Comparison of ENCODE assay signal across 8 cellular contexts in the genomic region with DNA sequence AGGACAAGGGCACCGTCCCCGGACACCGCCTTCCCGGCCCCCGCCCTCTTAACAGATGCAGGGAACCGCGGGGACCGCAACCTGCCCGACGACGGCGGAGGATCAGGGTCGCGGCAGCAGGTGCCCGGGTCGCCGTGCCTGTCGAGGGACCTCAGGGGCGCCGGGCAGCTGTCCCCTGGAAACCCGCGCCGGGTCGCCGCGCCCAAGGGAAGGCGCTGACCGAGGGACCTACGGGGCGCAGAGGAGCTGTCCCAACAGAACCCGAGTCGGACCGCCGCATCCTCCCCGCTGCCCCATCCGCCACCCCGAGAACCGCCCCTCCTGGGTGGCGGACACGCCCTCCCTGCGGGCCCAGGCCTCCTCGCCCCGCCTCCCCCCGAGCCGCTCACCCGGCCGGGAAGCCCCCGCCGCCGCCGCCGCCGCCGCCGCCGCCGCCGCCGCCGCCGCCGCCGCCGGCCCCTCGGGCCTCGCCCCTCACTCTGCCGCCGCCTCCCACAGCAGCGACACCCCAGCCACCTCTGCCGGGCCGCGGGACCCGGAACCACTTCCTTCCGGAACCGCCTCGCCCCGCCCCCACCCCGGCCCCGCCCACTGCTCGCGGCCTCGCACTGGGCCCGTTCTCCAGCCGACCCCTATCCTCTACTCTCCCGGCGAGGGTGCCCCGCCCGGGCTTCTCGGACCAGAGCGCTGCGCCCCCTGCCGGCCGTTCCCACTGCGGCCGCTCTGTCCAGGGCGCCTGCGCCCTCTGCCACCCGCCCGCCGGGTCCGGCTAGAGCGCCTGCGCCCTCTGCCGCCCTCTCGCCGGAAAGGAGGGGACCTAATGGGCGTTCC. TPM values are rescaled to one million over a fixed set of nuclear protein-coding genes. Genes with fewer than 3 reads are reported as not detected.
DNase-seq lines count a peak whose midpoint lies in the region; ATAC-seq and TF ChIP-seq lines count a peak whose summit lies in the region.

A gene (minus strand): TSS at position 543 of the 831 bp plus-strand sequence. CDS start 20,797 bp downstream, outside the sequence.

- H3K27me3 ChIP-seq in BE2C (no peaks in the 10 kb centered on the region), left lung (no peaks in the 10 kb centered on the region)

- DNase-seq in BE2C (peak; percentile 91), NCI-H460 (ENCODE audit: extremely low read depth, low read depth) (peak; percentile 88), coronary artery (ENCODE audit: low spot score) (peak; percentile 90), left lung (peak; percentile 89 to 97)
- DNase-seq in activated CD4-positive, alpha-beta T cell treated with anti-CD3 and anti-CD28 coated beads for 4 hours = peak; percentile 81 to 85
- DNase-seq in stimulated activated CD4-positive, alpha-beta T cell treated with anti-CD3 and anti-CD28 coated beads, Interleukin-2, amount 100 ng/mL, for 4 hours (ENCODE audit: low read depth) = peak; percentile 79

- no peaks in the 10 kb centered on the region for H3K36me3 ChIP-seq in BE2C
- H3K36me3 ChIP-seq in left lung = no peaks in the 10 kb centered on the region

- H3K4me1 ChIP-seq in BE2C = no peaks in the 10 kb centered on the region
- peaks cover 0 to 15% of the 10 kb centered on the region in 2 donors for H3K4me1 ChIP-seq in left lung

- H3K27ac ChIP-seq in coronary artery (peak within 1 kb of the TSS; percentile 55 to 91), left lung (peak within 1 kb of the TSS; percentile 72 to 77)

- intact Hi-C loops in left lung (cut with DNase I) = no loop called here

- TF ChIP-seq CTCF in BE2C (IDR thresholded peaks at IDR 0.05; ENCODE audit: low read depth, low read length) (peak; percentile 60), coronary artery (IDR thresholded peaks at IDR 0.05) (peak; percentile 59), left lung (IDR thresholded peaks at IDR 0.05) (peak; percentile 58 to 86)

- ATAC-seq in HG03378 (IDR thresholded peaks at IDR 0.05; ENCODE audit: unreplicated experiment) (peak; percentile 84), left lung (peak; percentile 99)

- peak; percentile 51 for TF ChIP-seq POLR2A in GM19099 (IDR thresholded peaks at IDR 0.05; ENCODE audit: extremely low read depth, insufficient read length, low read depth)

- no peaks in the 10 kb centered on the region for H3K9me3 ChIP-seq in BE2C
- no peaks in the 10 kb centered on the region for H3K9me3 ChIP-seq in left lung

- H3K4me3 ChIP-seq in BE2C (ENCODE audit: low read depth, low read length) (peak within 1 kb of the TSS; percentile 69), coronary artery (peak within 1 kb of the TSS; percentile 84), left lung (peak within 1 kb of the TSS; percentile 52 to 67)

RNA-seq across cellular contexts. Expression of the gene that starts here (rescaled TPM):
- 2.1 TPM for polyA plus RNA-seq in BE2C (2012; ENCODE audit: insufficient read depth, insufficient read length, low read depth)
- total RNA-seq in NCI-H460 (2014; rRNA removed; shearing (Covaris generic)) = 4.8 and 7.5 TPM in 2 replicates
- 4.8 and 12.2 TPM in 2 replicates for polyA plus RNA-seq in NCI-H460 (2014; cell fraction: nucleus; rRNA removed)
- 10 to 100 TPM; 11.1 to 14.1 TPM for total RNA-seq in left lung

Comparison
In these comparisons a context has a peak if more than half of its experiments do, and no peak if none do; other contexts are left out.
1. Peak in every context shown above with its lines: DNase-seq, ATAC-seq, H3K4me3 ChIP-seq and H3K27ac ChIP-seq.